8 cellular contexts compared by ENCODE assay signal in genomic region chr2:216412022-216412999, GRCh38. TPM values are rescaled to one million over a fixed set of nuclear protein-coding genes. Genes with fewer than 3 reads are reported as not detected.
DNase-seq lines count a peak whose midpoint lies in the region; ATAC-seq lines count a peak whose summit lies in the region.

TSS of gene SMARCAL1 (plus strand) at chr2:216412484. CDS start at chr2:216414705, 2,221 bp downstream.

- H3K27ac Mint-ChIP-seq in effector memory CD8-positive, alpha-beta T cell: peak within 1 kb of the TSS; percentile 96 to 97

- no peaks in the 10 kb centered on the region for H3K9me3 Mint-ChIP-seq in effector memory CD8-positive, alpha-beta T cell

- peaks cover 4 to 7% of the 10 kb centered on the region in 2 donors for H3K27me3 Mint-ChIP-seq in effector memory CD8-positive, alpha-beta T cell

- H3K4me1 Mint-ChIP-seq in effector memory CD8-positive, alpha-beta T cell (ENCODE audit: low read depth in 2 of 2): peaks cover 14 to 20% of the 10 kb centered on the region in 2 donors

- H3K4me3 Mint-ChIP-seq in effector memory CD8-positive, alpha-beta T cell: peak within 1 kb of the TSS; percentile 93 to 99

- H3K36me3 Mint-ChIP-seq in effector memory CD8-positive, alpha-beta T cell (ENCODE audit: insufficient read depth): peaks cover 2% of the 10 kb centered on the region

- ATAC-seq in GM21360 (IDR thresholded peaks at IDR 0.05; ENCODE audit: unreplicated experiment): peak; percentile 92
- ATAC-seq in effector memory CD8-positive, alpha-beta T cell (replicated peaks): peak; percentile 94

- DNase-seq in COLO668 (lab: John Stamatoyannopoulos, UW; ENCODE audit: unreplicated experiment) (peak; percentile 98), HT1080 (ENCODE audit: low read depth) (peak; percentile 97), NOMO-1 treated with DMSO at 0.1 percent for 48 hours (lab: John Stamatoyannopoulos, UW; ENCODE audit: unreplicated experiment) (peak; percentile 98), medulla oblongata (ENCODE audit: extremely low spot score) (peak; percentile 99)
- DNase-seq in activated CD8-positive, alpha-beta memory T cell treated with anti-CD3 and anti-CD28 coated beads for 4 hours (ENCODE audit: low read depth in 2 of 2): peak; percentile 96 to 97
- DNase-seq in effector memory CD8-positive, alpha-beta T cell: peak; percentile 98 to 99 (median 98)
- peak; percentile 97 for DNase-seq in stimulated activated CD8-positive, alpha-beta memory T cell treated with anti-CD3 and anti-CD28 coated beads, Interleukin-12 subunit alpha, Interleukin-12 subunit beta, amount 100 ng/mL, for 1 hour (ENCODE audit: low read depth)

RNA-seq across cellular contexts. Expression of gene SMARCAL1, which starts in this region (rescaled TPM):
- 14.6 TPM in 2 replicates for total RNA-seq in HT1080 (2014; rRNA removed; shearing (Covaris generic))
- polyA plus RNA-seq in HT1080 (2015; cell fraction: cytosol; rRNA removed): 21.1 and 26.8 TPM in 2 replicates
- polyA plus RNA-seq in HT1080 (2015; cell fraction: nucleus; rRNA removed): 33.5 and 39.2 TPM in 2 replicates

Comparison
In these comparisons a context has a peak if more than half of its experiments do, and no peak if none do; other contexts are left out.
1. Peak in every context shown above with its lines: DNase-seq and ATAC-seq.